In genomic region chr1:12486401-12487005, GRCh38 we compare ENCODE assay signal across 13 cellular contexts.
DNase-seq lines count a peak whose midpoint lies in the region; ATAC-seq, FAIRE-seq and TF ChIP-seq lines count a peak whose summit lies in the region.
"Had no signal": no experiment of that assay in that cellular context is flagged by ENCODE, and none has a peak within 500 bp of the region (broad histone marks: within the 10 kb centered on the region; RNA-seq: fewer than 3 reads in every experiment).

No MANE protein-coding gene starts in this region.

- no peak overlapping the region for H2AFZ ChIP-seq in GM12878 (ENCODE audit: control insufficient read depth, low read depth, low read length)

- POLR2A ChIA-PET in GM12878 (lab: Charles Lee) = no interaction called here

- DNase-seq in GM12891 (ENCODE audit: insufficient read length, low spot score) (no peak), GM12878 (ENCODE audit: low read depth, low spot score) (no peak), islet precursor cell (peak; percentile 79), NCI-H524 treated with DMSO at 0.1 percent for 48 hours (lab: John Stamatoyannopoulos, UW) (no peak), NCI-H524 (lab: John Stamatoyannopoulos, UW) (no peak)
- DNase-seq in central memory CD4-positive, alpha-beta T cell = no peak
- DNase-seq: activated naive CD8-positive, alpha-beta T cell treated with anti-CD3 and anti-CD28 coated beads, Interleukin-2, amount 50 U/mL, for 24 hours; COR-L47; KBM-7; NCI-H345 had no signal

- peak; percentile 55 for FAIRE-seq in GM12891 (lab: Jason Lieb, UNC)
- FAIRE-seq in GM12878 (lab: Jason Lieb, UNC) = no peak

- SMC1A ChIA-PET in GM12878 (lab: Charles Lee; ENCODE audit: uncharacterized antibody, unreplicated experiment) = no interaction called here

- RAD21 ChIA-PET in GM12878 (lab: Charles Lee; ENCODE audit: unreplicated experiment) = no interaction called here

- no peaks in the 10 kb centered on the region for H4K20me1 ChIP-seq in GM12878 (ENCODE audit: control insufficient read depth, insufficient read depth)

- in situ Hi-C loops in GM12878 (cut with MboI) = no loop called here

- TF ChIP-seq RAD21 in GM12878 (IDR thresholded peaks at IDR 0.05; ENCODE audit: insufficient read depth, low read depth, low read length) = no peak

- no peak for TF ChIP-seq CTCF in GM12878 (IDR thresholded peaks at IDR 0.05 in 2 of 3, conservative IDR thresholded peaks at IDR 0.05 in 1 of 3; ENCODE audit: control insufficient read depth in 2 of 3, extremely low read depth in 1 of 3, insufficient read depth in 1 of 3, low read depth in 3 of 3, low read length in 3 of 3)

- no peak overlapping the region for H3K9ac ChIP-seq in GM12878 (ENCODE audit: control insufficient read depth, insufficient read depth, low read length)
- H3K9ac ChIP-seq in skeletal muscle tissue (ENCODE audit: low read depth in 1 of 3, low read length in 3 of 3) = peak overlapping the region; percentile 11 to 42 (median 38)

- no peaks in the 10 kb centered on the region for H3K79me2 ChIP-seq in GM12878 (ENCODE audit: control insufficient read depth, insufficient read depth, low read length)

- intact Hi-C loops in GM12878 (cut with micrococcal nuclease; ENCODE audit: unreplicated experiment) = no loop called here

- no peak for TF ChIP-seq EP300 in GM12878 (IDR thresholded peaks at IDR 0.05; ENCODE audit: borderline replicate concordance in 1 of 2, control insufficient read depth in 1 of 2, low read depth in 2 of 2, low read length in 2 of 2)

- TF ChIP-seq POLR2A in GM12891 (IDR thresholded peaks at IDR 0.05; ENCODE audit: low read depth, low read length) (no peak), GM12878 (IDR thresholded peaks at IDR 0.05; ENCODE audit: low read depth, low read length) (no peak)

- H3K27me3 ChIP-seq in GM12878 (replicated peaks in 1 of 2; ENCODE audit: control insufficient read depth in 2 of 2, insufficient read depth in 2 of 2, low read length in 1 of 2) (no peaks in the 10 kb centered on the region), skeletal muscle tissue (ENCODE audit: control insufficient read depth in 3 of 3, insufficient read depth in 3 of 3, low read length in 3 of 3) (no peaks in the 10 kb centered on the region)

- no peak for ATAC-seq in GM12878
- no peak for ATAC-seq in HG02571 (IDR thresholded peaks at IDR 0.05; ENCODE audit: unreplicated experiment)
- ATAC-seq: activated naive CD8-positive, alpha-beta T cell treated with anti-CD3 and anti-CD28 coated beads, Interleukin-2, amount 50 U/mL, for 24 hours; SK-N-SH treated with all-trans-retinoic acid at 6 μM for 48 hours had no signal

- WGBS in GM12878 (ENCODE audit: insufficient coverage, insufficient replicate concordance, low lambda C conversion rate, missing lambda C conversion rate) = 76% methylated on average over 18 of the region's 18 CpGs

- H3K4me1 ChIP-seq in GM12878 (ENCODE audit: control insufficient read depth, insufficient read depth, low read length) (peaks cover 5% of the 10 kb centered on the region), skeletal muscle tissue (ENCODE audit: control insufficient read depth in 3 of 3, insufficient read depth in 3 of 3, low read length in 3 of 3) (peaks cover 28 to 37% (median 29%) of the 10 kb centered on the region in 3 donors)

- H3K27ac ChIP-seq in GM12878 (ENCODE audit: control insufficient read depth, insufficient read depth) (no peak overlapping the region), skeletal muscle tissue (ENCODE audit: low read depth, low read length) (peak overlapping the region; percentile 83)

- no peak overlapping the region for H3K4me2 ChIP-seq in GM12878 (ENCODE audit: control insufficient read depth, insufficient read depth)

- CTCF ChIA-PET in GM12878 (lab: Yijun Ruan, JAX) = interaction anchor here (0.7 kb wide), 1 partner anchor 133 kb away, joined by 3 read pairs; no protein-coding TSS in a partner anchor

- H3K36me3 ChIP-seq in GM12878 (ENCODE audit: control insufficient read depth in 2 of 2, insufficient read depth in 2 of 2, low read length in 1 of 2) (no peaks in the 10 kb centered on the region), skeletal muscle tissue (ENCODE audit: control insufficient read depth in 3 of 3, insufficient read depth in 3 of 3, low read length in 3 of 3) (peaks cover 6 to 9% (median 7%) of the 10 kb centered on the region in 3 donors)

- H3K9me3 ChIP-seq in GM12878 (replicated peaks; ENCODE audit: control insufficient read depth, insufficient read depth, low read length) (no peaks in the 10 kb centered on the region), skeletal muscle tissue (ENCODE audit: control insufficient read depth in 3 of 3, low read length in 3 of 3) (no peaks in the 10 kb centered on the region)

- H3K4me3 ChIP-seq in GM12878 (no peak overlapping the region), skeletal muscle tissue (ENCODE audit: low read length in 3 of 3) (peak overlapping the region; percentile 25 to 41 (median 34))

- BruUV-seq in GM12878 (replicated peaks; lab: Mats Ljungman, UMichigan) = no TSS peak

TF ChIP-seq in GM12891, 5 proteins besides CTCF, POLR2A, EP300 and RAD21:
- no peak for TF ChIP-seq TAF1 (IDR thresholded peaks at IDR 0.05; ENCODE audit: low read depth, low read length)
- TF ChIP-seq PAX5 (IDR thresholded peaks at IDR 0.05; ENCODE audit: insufficient read depth, low read length, severe bottlenecking) = peak; percentile 80
- 0 out of 2 replicates have a peak, but pooled peaks have one; percentile 26 for TF ChIP-seq POU2F2 (IDR thresholded peaks at IDR 0.05; ENCODE audit: low read depth, low read length)

TF ChIP-seq in GM12878, 131 proteins besides CTCF, POLR2A, EP300 and RAD21:
- peak; percentile 85 for TF ChIP-seq PAX5 (IDR thresholded peaks at IDR 0.05; ENCODE audit: borderline replicate concordance, low read depth, low read length)
- TF ChIP-seq CHD1 (IDR thresholded peaks at IDR 0.05; ENCODE audit: low read depth, low read length) = no peak
- peak; percentile 66; the same call in 1 of the 2 replicates for TF ChIP-seq PAX8 (IDR thresholded peaks at IDR 0.05)
